31 cellular contexts compared by ENCODE assay signal in genomic region chr10:84447701-84448400, GRCh38.
DNase-seq lines count a peak whose midpoint lies in the region; ATAC-seq and TF ChIP-seq lines count a peak whose summit lies in the region.
"Had no signal": no experiment of that assay in that cellular context is flagged by ENCODE, and none has a peak within 500 bp of the region (broad histone marks: within the 10 kb centered on the region; RNA-seq: fewer than 3 reads in every experiment).

No MANE protein-coding gene starts in this region.

- H3K27me3 ChIP-seq in right atrium auricular region (no peaks in the 10 kb centered on the region), thyroid gland (no peaks in the 10 kb centered on the region), suprapubic skin (no peaks in the 10 kb centered on the region)
- H3K27me3 ChIP-seq: colonic mucosa, SJSA1 had no signal

- no peaks in the 10 kb centered on the region for H3K4me1 ChIP-seq in right atrium auricular region
- peaks cover 17 to 21% of the 10 kb centered on the region in 2 donors for H3K4me1 ChIP-seq in thyroid gland
- H3K4me1 ChIP-seq in suprapubic skin = no peaks in the 10 kb centered on the region
- H3K4me1 ChIP-seq: colonic mucosa, HAP-1, lower lobe of right lung, SJSA1 had no signal

- TF ChIP-seq POLR2A in thyroid gland (IDR thresholded peaks at IDR 0.05) (peak in 1 of 2 donors; percentile 8), suprapubic skin (IDR thresholded peaks at IDR 0.05) (no peak)

- WGBS in thyroid gland, 2 donors = 52 to 62% methylated on average over 8 of the region's 8 CpGs
- WGBS in suprapubic skin = 92% methylated on average over 8 of the region's 8 CpGs

- POLR2A ChIA-PET in WTC11 (lab: Charles Lee) = no interaction called here

- 0 out of 2 replicates have a peak overlapping the region, but pooled peaks have one; percentile 6 for H3K27ac Mint-ChIP-seq in WTC11
- H3K27ac Mint-ChIP-seq: activated naive CD4-positive, alpha-beta T cell treated with anti-CD3 and anti-CD28 coated beads, Interleukin-2, amount 50 U/mL, for 72 hours; CD14-positive monocyte; stimulated activated memory B cell treated with anti-CD40 and anti-IgM and Interleukin-4, amounts not matched to agents 10 μg/mL and 1 μg/mL and 100 μg/mL, for 72 hours had no signal

- H3K27ac ChIP-seq in right atrium auricular region (no peak overlapping the region), thyroid gland (peak overlapping the region; percentile 20 to 29 (median 26)), suprapubic skin (no peak overlapping the region)
- H3K27ac ChIP-seq: colonic mucosa, epithelial cell of prostate, HL-60, KMS-11, lower lobe of right lung, SJSA1, VCaP had no signal

- no peak for DNase-seq in Right ventricle myocardium superior
- no peak for DNase-seq in right atrium auricular region (ENCODE audit: low spot score)
- no peak for DNase-seq in WTC11 (ENCODE audit: low spot score)
- DNase-seq in left ventricle myocardium superior = no peak
- peak; percentile 74 to 80 for DNase-seq in thyroid gland
- no peak for DNase-seq in suprapubic skin (ENCODE audit: low spot score in 2 of 2)
- no peak for DNase-seq in GDM1 (lab: John Stamatoyannopoulos, UW)
- DNase-seq: activated CD4-positive, alpha-beta T cell treated with anti-CD3 and anti-CD28 coated beads for 48 hours; activated effector memory CD4-positive, alpha-beta T cell treated with Interleukin-2 at 50 U/mL for 16 hours; activated T-cell treated with anti-CD3 and anti-CD28 coated beads, Interleukin-2, amount 50 U/mL, for 1 hour; Calu3; colonic mucosa; effector CD4-positive, alpha-beta T cell; lower lobe of right lung; midbrain; naive thymus-derived CD8-positive, alpha-beta T cell; NCI-H2081; NCI-H82; occipital lobe; stimulated activated CD4-positive, alpha-beta T cell treated with anti-CD3 and anti-CD28 coated beads, Interleukin-15, amount 100 ng/mL, for 24 hours; T-helper 9 cell had no signal

- peaks cover 9% of the 10 kb centered on the region for H3K36me3 Mint-ChIP-seq in WTC11

- intact Hi-C loops in Right ventricle myocardium superior (cut with DNase I) (no loop called here), left ventricle myocardium superior (cut with micrococcal nuclease) (no loop called here), thyroid gland (cut with DNase I) (no loop called here)

- H3K9me3 ChIP-seq in right atrium auricular region (no peaks in the 10 kb centered on the region), thyroid gland (no peaks in the 10 kb centered on the region), suprapubic skin (no peaks in the 10 kb centered on the region)
- H3K9me3 ChIP-seq: colonic mucosa, HAP-1, lower lobe of right lung, SJSA1 had no signal

- no peak overlapping the region for H3K4me3 ChIP-seq in right atrium auricular region
- H3K4me3 ChIP-seq in thyroid gland (replicated peaks in 1 of 3) = no peak overlapping the region
- H3K4me3 ChIP-seq in suprapubic skin = no peak overlapping the region
- H3K4me3 ChIP-seq: colonic mucosa, HAP-1, lower lobe of right lung, SJSA1 had no signal

- ATAC-seq in Right ventricle myocardium superior (ENCODE audit: poor library complexity) (peak; percentile 87), WTC11 (peak; percentile 64), left ventricle myocardium superior (peak; percentile 97), GM21737 (IDR thresholded peaks at IDR 0.05; ENCODE audit: unreplicated experiment) (no peak)
- ATAC-seq: activated naive CD4-positive, alpha-beta T cell treated with anti-CD3 and anti-CD28 coated beads, Interleukin-2, amount 50 U/mL, for 72 hours; lower lobe of right lung; naive thymus-derived CD8-positive, alpha-beta T cell; stimulated activated memory B cell treated with anti-CD40 and anti-IgM and Interleukin-4, amounts not matched to agents 10 μg/mL and 1 μg/mL and 100 μg/mL, for 72 hours had no signal

- no peak overlapping the region for H3K4me3 Mint-ChIP-seq in WTC11
- H3K4me3 Mint-ChIP-seq: CD14-positive monocyte; naive thymus-derived CD8-positive, alpha-beta T cell; stimulated activated memory B cell treated with anti-CD40 and anti-IgM and Interleukin-4, amounts not matched to agents 10 μg/mL and 1 μg/mL and 100 μg/mL, for 72 hours had no signal

- peaks cover 14% of the 10 kb centered on the region for H3K4me1 Mint-ChIP-seq in WTC11
- H3K4me1 Mint-ChIP-seq: CD14-positive monocyte had no signal

- peaks cover 6% of the 10 kb centered on the region for H3K9me3 Mint-ChIP-seq in WTC11
- H3K9me3 Mint-ChIP-seq: activated naive CD4-positive, alpha-beta T cell treated with anti-CD3 and anti-CD28 coated beads, Interleukin-2, amount 50 U/mL, for 72 hours; naive thymus-derived CD8-positive, alpha-beta T cell; stimulated activated memory B cell treated with anti-CD40 and anti-IgM and Interleukin-4, amounts not matched to agents 10 μg/mL and 1 μg/mL and 100 μg/mL, for 72 hours had no signal

- no peak for TF ChIP-seq EP300 in suprapubic skin (IDR thresholded peaks at IDR 0.05)

- TF ChIP-seq CTCF in right atrium auricular region (IDR thresholded peaks at IDR 0.05) (no peak), WTC11 (IDR thresholded peaks at IDR 0.05) (no peak), thyroid gland (IDR thresholded peaks at IDR 0.05) (no peak), suprapubic skin (IDR thresholded peaks at IDR 0.05) (no peak)

- CTCF ChIA-PET in WTC11 (lab: Charles Lee) = interaction anchor here (0.8 to 1.2 kb wide), 2 partner anchors 18 to 89 kb away, joined by 3 to 7 read pairs; no protein-coding TSS in a partner anchor

- no peaks in the 10 kb centered on the region for H3K36me3 ChIP-seq in right atrium auricular region
- H3K36me3 ChIP-seq in thyroid gland = no peaks in the 10 kb centered on the region
- H3K36me3 ChIP-seq in suprapubic skin = peaks cover 18% of the 10 kb centered on the region
- H3K36me3 ChIP-seq: colonic mucosa, HAP-1 had no signal

- no peaks in the 10 kb centered on the region for H3K27me3 Mint-ChIP-seq in WTC11 (ENCODE audit: low read depth)
- H3K27me3 Mint-ChIP-seq: naive thymus-derived CD8-positive, alpha-beta T cell; stimulated activated memory B cell treated with anti-CD40 and anti-IgM and Interleukin-4, amounts not matched to agents 10 μg/mL and 1 μg/mL and 100 μg/mL, for 72 hours had no signal

TF ChIP-seq in WTC11, 78 proteins besides CTCF, POLR2A, EP300 and RAD21 (continues in another document):
- TF ChIP-seq NR1H2 (CRISPR knock-in tag; IDR thresholded peaks at IDR 0.05) (no peak), MXD4 (CRISPR knock-in tag; IDR thresholded peaks at IDR 0.05; ENCODE audit: borderline replicate concordance) (no peak), ZNF121 (CRISPR knock-in tag; IDR thresholded peaks at IDR 0.05) (no peak), ZNF317 (CRISPR knock-in tag; IDR thresholded peaks at IDR 0.05; ENCODE audit: borderline replicate concordance, low read depth) (no peak), ATF1 (CRISPR knock-in tag; IDR thresholded peaks at IDR 0.05) (no peak), TCF7 (CRISPR knock-in tag; IDR thresholded peaks at IDR 0.05; ENCODE audit: low read depth) (no peak), MYBL2 (CRISPR knock-in tag; IDR thresholded peaks at IDR 0.05) (no peak), NFE2L1 (CRISPR knock-in tag; IDR thresholded peaks at IDR 0.05) (no peak), TP53 (CRISPR knock-in tag; IDR thresholded peaks at IDR 0.05) (no peak), IRF2 (CRISPR knock-in tag; IDR thresholded peaks at IDR 0.05; ENCODE audit: borderline replicate concordance, low read depth) (no peak), RELA (CRISPR knock-in tag; IDR thresholded peaks at IDR 0.05; ENCODE audit: borderline replicate concordance) (no peak), ARID4B (CRISPR knock-in tag; IDR thresholded peaks at IDR 0.05; ENCODE audit: borderline replicate concordance) (no peak), SMAD3 (CRISPR knock-in tag; IDR thresholded peaks at IDR 0.05; ENCODE audit: borderline replicate concordance) (no peak), RORB (CRISPR knock-in tag; IDR thresholded peaks at IDR 0.05) (no peak), ZNF671 (CRISPR knock-in tag; IDR thresholded peaks at IDR 0.05) (no peak), NFYB (CRISPR knock-in tag; conservative IDR thresholded peaks at IDR 0.05; ENCODE audit: low read depth) (no peak), USF1 (CRISPR knock-in tag; IDR thresholded peaks at IDR 0.05) (no peak)

Comparison
In these comparisons a context has a peak if more than half of its experiments do, and no peak if none do; other contexts are left out.
1. DNase-seq: peak in thyroid gland (2 of 2); none in Right ventricle myocardium superior (single experiment), right atrium auricular region (single experiment), WTC11 (single experiment), left ventricle myocardium superior (single experiment), suprapubic skin (0 of 2) and GDM1 (single experiment).
2. H3K27ac ChIP-seq: peak in thyroid gland (3 of 3); none in right atrium auricular region (0 of 2) and suprapubic skin (single experiment).